8 cellular contexts compared by ENCODE assay signal in genomic region chr14:99682809-99683618, GRCh38. TPM values are rescaled to one million over a fixed set of nuclear protein-coding genes. Genes with fewer than 3 reads are reported as not detected.
A peak's percentile ranks its signal among the peaks of the same experiment; 100 is the strongest.
DNase-seq lines count a peak whose midpoint lies in the region; ATAC-seq, FAIRE-seq and TF ChIP-seq lines count a peak whose summit lies in the region.

No MANE protein-coding gene starts in this region.

- peaks cover 16% of the 10 kb centered on the region for H3K4me1 Mint-ChIP-seq in T-helper 17 cell

- peak overlapping the region; percentile 81 for H2AFZ ChIP-seq in DND-41 (ENCODE audit: low read depth, low read length)
- H2AFZ ChIP-seq in MM.1S (ENCODE audit: low read length) = peak overlapping the region; percentile 90

- peaks cover 3% of the 10 kb centered on the region for H3K36me3 Mint-ChIP-seq in T-helper 17 cell (ENCODE audit: low read depth)

- TF ChIP-seq CTCF in DND-41 (IDR thresholded peaks at IDR 0.05; ENCODE audit: borderline replicate concordance, extremely low read depth, low read length, poor library complexity, severe bottlenecking) (peak; percentile 93), MM.1S (IDR thresholded peaks at IDR 0.05; ENCODE audit: low read length) (peak; percentile 66)

- H3K4me1 ChIP-seq in DND-41 (ENCODE audit: insufficient read depth, low read length) (peaks cover 25% of the 10 kb centered on the region), MM.1S (ENCODE audit: low read length) (no peaks in the 10 kb centered on the region), right cardiac atrium (ENCODE audit: control insufficient read depth, insufficient read depth, low read length) (peaks cover 2% of the 10 kb centered on the region)

- H3K4me3 ChIP-seq in DND-41 (ENCODE audit: low read depth in 1 of 2, low read length in 2 of 2) (peak overlapping the region; percentile 41 to 67), MM.1S (ENCODE audit: low read length) (peak overlapping the region; percentile 80), right cardiac atrium (ENCODE audit: low read length) (peak overlapping the region; percentile 61)

- H3K27me3 ChIP-seq in DND-41 (ENCODE audit: insufficient read depth, low read length, poor library complexity) (peaks cover 31% of the 10 kb centered on the region), MM.1S (replicated peaks; ENCODE audit: insufficient read depth, low read length) (no peaks in the 10 kb centered on the region), right cardiac atrium (ENCODE audit: control insufficient read depth, insufficient read depth) (no peaks in the 10 kb centered on the region)

- ATAC-seq in DND-41 (ENCODE audit: insufficient read depth, low read depth) = peak; percentile 56
- peak; percentile 33 for ATAC-seq in GM21825 (IDR thresholded peaks at IDR 0.05; ENCODE audit: unreplicated experiment)
- peak; percentile 20 for ATAC-seq in T-helper 17 cell
- peak; percentile 55 to 72 for ATAC-seq in right cardiac atrium

- 1% methylated on average over 42 of the region's 42 CpGs for WGBS in right cardiac atrium

- H3K4me2 ChIP-seq in DND-41 (ENCODE audit: insufficient read depth, low read length) (peak overlapping the region; percentile 92), MM.1S (ENCODE audit: low read depth, low read length) (peak overlapping the region; percentile 89)

- H3K9me3 ChIP-seq in DND-41 (ENCODE audit: insufficient read depth, low read length, severe bottlenecking) (peaks cover 3% of the 10 kb centered on the region), MM.1S (replicated peaks; ENCODE audit: insufficient read depth, low read length) (no peaks in the 10 kb centered on the region), T-helper 17 cell (ENCODE audit: control insufficient read depth, low read length, poor library complexity, severe bottlenecking) (no peaks in the 10 kb centered on the region), right cardiac atrium (ENCODE audit: control insufficient read depth, low read length) (no peaks in the 10 kb centered on the region)

- peak overlapping the region; percentile 68 for H3K27ac ChIP-seq in DND-41 (ENCODE audit: low read length)
- H3K27ac ChIP-seq in MM.1S (ENCODE audit: low read length) = peak overlapping the region; percentile 33; the same call in 1 of the 2 replicates
- peak overlapping the region; percentile 57 for H3K27ac ChIP-seq in right cardiac atrium (ENCODE audit: low read length)

- DNase-seq in DND-41 (peak; percentile 77), MM.1S (peak; percentile 62), T-helper 17 cell (peak; percentile 70 to 82 (median 78)), amygdala (lab: John Stamatoyannopoulos, UW) (peak in 53 of 56 donors; percentile 25 to 86 (median 60)), right cardiac atrium (peak; percentile 87 to 95 (median 93)), pulmonary artery endothelial cell (ENCODE audit: low read depth, low spot score) (peak; percentile 15), urothelium cell line (ENCODE audit: low spot score) (peak; percentile 76)

- no peaks in the 10 kb centered on the region for H3F3A ChIP-seq in MM.1S (ENCODE audit: insufficient read depth, low read length)

- no peak for FAIRE-seq in urothelium cell line (lab: Jason Lieb, UNC)

- peak overlapping the region; percentile 53 for H3K27ac Mint-ChIP-seq in T-helper 17 cell

- H3K4me3 Mint-ChIP-seq in T-helper 17 cell = peak overlapping the region; percentile 94

- H3K9ac ChIP-seq in DND-41 (ENCODE audit: low read depth, low read length) (peak overlapping the region; percentile 66), MM.1S (ENCODE audit: low read length) (peak overlapping the region; percentile 72)

- H3K9me2 ChIP-seq in MM.1S (replicated peaks; ENCODE audit: insufficient read depth, low read length) = no peaks in the 10 kb centered on the region

- H4K20me1 ChIP-seq in DND-41 (ENCODE audit: insufficient read depth, low read length) = peaks cover 9% of the 10 kb centered on the region
- H4K20me1 ChIP-seq in MM.1S (ENCODE audit: insufficient read depth, low read length) = no peaks in the 10 kb centered on the region

- intact Hi-C loops in right cardiac atrium (cut with DNase I) = loop anchor here in 1 of 4 donors (5.0 kb wide), 1 partner anchor 204 kb away; no protein-coding TSS in a partner anchor

- H3K79me2 ChIP-seq in DND-41 (ENCODE audit: insufficient read depth, low read length) (no peaks in the 10 kb centered on the region), MM.1S (ENCODE audit: low read length) (no peaks in the 10 kb centered on the region)

- H3K27me3 Mint-ChIP-seq in T-helper 17 cell = peaks cover 27% of the 10 kb centered on the region

- no peaks in the 10 kb centered on the region for H3K36me3 ChIP-seq in DND-41 (ENCODE audit: insufficient read depth, low read length)
- H3K36me3 ChIP-seq in MM.1S (replicated peaks; ENCODE audit: insufficient read depth, low read length) = no peaks in the 10 kb centered on the region

RNA-seq across cellular contexts. Expression of gene CYP46A1, which starts 1.1 kb away (rescaled TPM):
- total RNA-seq in T-helper 17 cell (under 1 TPM; 0.15 to 0.29 TPM), right cardiac atrium (1 to 10 TPM; 5.7 to 9.2 (median 7.9) TPM), pulmonary artery endothelial cell (under 0.01 and 0.07 TPM in 2 replicates)
- 5.8 TPM for polyA plus RNA-seq in right cardiac atrium

RNA-seq across cellular contexts. Expression of gene HHIPL1, which starts 38.1 kb away (rescaled TPM):
- total RNA-seq in T-helper 17 cell = under 1 TPM; 0.12 to 0.21 TPM
- 1 to 10 TPM; 1.9 to 3.4 (median 2.5) TPM for total RNA-seq in right cardiac atrium
- polyA plus RNA-seq in right cardiac atrium = 0.75 TPM
- 2.2 and 4.3 TPM in 2 replicates for total RNA-seq in pulmonary artery endothelial cell

Comparison
In these comparisons a context has a peak if more than half of its experiments do, and no peak if none do; other contexts are left out.
1. Peak in every context shown above with its lines: DNase-seq, ATAC-seq, H3K4me3 ChIP-seq and H3K27ac ChIP-seq.
2. DNase-seq: peak in every context shown above with its lines; median percentile 93 in right cardiac atrium; 78 in T-helper 17 cell; 77 in DND-41; 76 in urothelium cell line; 62 in MM.1S; 60 in amygdala; 15 in pulmonary artery endothelial cell.